In the genomic region with DNA sequence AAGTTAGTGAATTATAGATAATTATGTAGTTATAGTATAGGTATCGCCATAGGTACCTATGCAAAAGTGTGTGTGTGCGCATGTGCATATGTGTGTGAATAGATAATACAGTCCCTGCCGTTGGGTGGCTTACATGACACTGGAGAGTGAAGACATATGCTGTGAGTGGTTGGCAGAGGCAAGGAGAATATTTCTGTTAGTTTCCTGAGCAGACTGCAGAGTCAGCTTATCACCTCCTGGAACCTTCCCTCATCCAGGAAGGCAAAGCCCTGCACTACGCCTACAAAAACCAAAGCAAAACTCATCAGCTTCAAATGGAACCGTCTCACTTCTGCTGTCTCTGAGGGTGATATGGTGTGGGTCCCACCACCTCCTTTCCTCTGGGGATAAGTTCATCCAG, we compare ENCODE assay signal across 33 cellular contexts.
A peak's percentile ranks its signal among the peaks of the same experiment; 100 is the strongest.
DNase-seq lines count a peak whose midpoint lies in the region; ATAC-seq, FAIRE-seq and TF ChIP-seq lines count a peak whose summit lies in the region.
"Had no signal": no experiment of that assay in that cellular context is flagged by ENCODE, and none has a peak within 500 bp of the region (broad histone marks: within the 10 kb centered on the region; RNA-seq: fewer than 3 reads in every experiment).

No MANE protein-coding gene starts in this region.

- H3K79me2 ChIP-seq in K562 (ENCODE audit: control insufficient read depth, insufficient read depth, low read length) (no peaks in the 10 kb centered on the region), trophoblast cell (ENCODE audit: control insufficient read depth, insufficient read depth, low read length, poor library complexity) (no peaks in the 10 kb centered on the region), smooth muscle cell (ENCODE audit: low read depth) (no peaks in the 10 kb centered on the region)

- 29% methylated on average over 5 of the region's 5 CpGs for WGBS in K562 (ENCODE audit: insufficient coverage, low coverage, missing lambda C conversion rate)
- no CpG with 5 or more reads among the region's 5 CpGs for WGBS in trophoblast cell (ENCODE audit: extremely low coverage, insufficient coverage, insufficient read length)
- 62% methylated on average over 5 of the region's 5 CpGs for WGBS in smooth muscle cell (ENCODE audit: low lambda C conversion rate)

- no peak overlapping the region for H2BK120ac ChIP-seq in trophoblast cell (ENCODE audit: insufficient read depth, low read length, poor library complexity)

- no peak for TF ChIP-seq CTCF in K562 (IDR thresholded peaks at IDR 0.05 in 2 of 3, conservative IDR thresholded peaks at IDR 0.05 in 1 of 3; ENCODE audit: insufficient read depth in 2 of 3, low read depth in 1 of 3, low read length in 3 of 3)
- no peak for TF ChIP-seq CTCF in smooth muscle cell (IDR thresholded peaks at IDR 0.05; ENCODE audit: borderline replicate concordance, insufficient read depth, poor library complexity, severe bottlenecking)

- no peak overlapping the region for H3K23ac ChIP-seq in trophoblast cell (ENCODE audit: low read length)

- DNase-seq in K562 (ENCODE audit: extremely low read depth in 1 of 4, low spot score in 3 of 4) (no peak), trophoblast cell (no peak), smooth muscle cell (lab: John Stamatoyannopoulos, UW; ENCODE audit: unreplicated experiment) (no peak), NCI-H128 (lab: John Stamatoyannopoulos, UW; ENCODE audit: unreplicated experiment) (no peak), GM03348 (ENCODE audit: low spot score) (no peak)
- DNase-seq: 8988T; ACHN; AML-193; BE2C; C1 segment of cervical spinal cord; Caco-2; Calu3; CD4-positive, alpha-beta memory T cell; CD4-positive, alpha-beta T cell; CD4-positive, CD25-positive, alpha-beta regulatory T cell; CD8-positive, alpha-beta memory T cell; CD8-positive, alpha-beta T cell; COR-L47; DMS 273 treated with DMSO at 0.1 percent for 48 hours; DMS153; DMS53; DMS79; DMS79 treated with DMSO at 0.1 percent for 48 hours; DND-41; EL had no signal

- no peaks in the 10 kb centered on the region for H3K9me3 ChIP-seq in K562 (replicated peaks; ENCODE audit: control insufficient read depth, insufficient read depth, low read depth, low read length)
- no peaks in the 10 kb centered on the region for H3K9me3 ChIP-seq in trophoblast cell (ENCODE audit: insufficient read depth, low read depth, low read length)
- H3K9me3 ChIP-seq in smooth muscle cell (replicated peaks; ENCODE audit: low read depth), result no peaks in the 10 kb centered on the region
- H3K9me3 ChIP-seq: BE2C; BLaER1; BLaER1 treated with 17β-estradiol and CSF1 and Interleukin-3, amounts not matched to agents 10 nM and 100 nM; Caco-2 had no signal

- TF ChIP-seq POLR2A in K562 (conservative IDR thresholded peaks at IDR 0.05), result no peak

- H3K14ac ChIP-seq in trophoblast cell (ENCODE audit: low read length), result no peak overlapping the region

- peaks cover 2% of the 10 kb centered on the region for H3K79me1 ChIP-seq in trophoblast cell (ENCODE audit: low read length)

- no peak for TF ChIP-seq EP300 in K562 (IDR thresholded peaks at IDR 0.05; ENCODE audit: low read length)

- peaks cover 5% of the 10 kb centered on the region for H3F3A ChIP-seq in smooth muscle cell (ENCODE audit: low read depth)

- H3K18ac ChIP-seq in trophoblast cell (ENCODE audit: low read length), result no peak overlapping the region

- intact Hi-C loops in K562 (cut with micrococcal nuclease), result no loop called here

- H3K9me1 ChIP-seq in K562 (ENCODE audit: control insufficient read depth, insufficient read depth, low read length), result no peaks in the 10 kb centered on the region

- no peak overlapping the region for H4K8ac ChIP-seq in trophoblast cell (ENCODE audit: low read depth, low read length)

- H3K27me3 ChIP-seq in K562 (ENCODE audit: control insufficient read depth in 2 of 2, insufficient read depth in 2 of 2, low read length in 2 of 2) (no peaks in the 10 kb centered on the region), trophoblast cell (ENCODE audit: insufficient read depth, low read length) (no peaks in the 10 kb centered on the region), smooth muscle cell (ENCODE audit: low read depth) (no peaks in the 10 kb centered on the region)
- H3K27me3 ChIP-seq: BE2C; BLaER1; BLaER1 treated with 17β-estradiol and CSF1 and Interleukin-3, amounts not matched to agents 10 nM and 100 nM had no signal

- peak; percentile 46 for FAIRE-seq in K562 (lab: Jason Lieb, UNC)
- FAIRE-seq: A204.1, A549, D721Med had no signal

- CTCF ChIA-PET in K562 (lab: Yijun Ruan, JAX; ENCODE audit: low intra/inter-chr PET ratio), result no interaction called here

- H3K27ac ChIP-seq in K562 (ENCODE audit: extremely low read depth, low read depth, low read length), result no peak overlapping the region
- H3K27ac ChIP-seq in trophoblast cell (ENCODE audit: low read depth, low read length), result no peak overlapping the region
- peak overlapping the region; percentile 40 for H3K27ac ChIP-seq in smooth muscle cell (ENCODE audit: low read depth)
- H3K27ac ChIP-seq: 22Rv1; A549; BLaER1; BLaER1 treated with 17β-estradiol and CSF1 and Interleukin-3, amounts not matched to agents 10 nM and 100 nM; C4-2B had no signal

- peak; percentile 62 for ATAC-seq in K562
- no peak for ATAC-seq in HG03095 (IDR thresholded peaks at IDR 0.05; ENCODE audit: unreplicated experiment)
- ATAC-seq: A549; CD8-positive, alpha-beta T cell had no signal

- H3K4me2 ChIP-seq in K562 (ENCODE audit: insufficient read depth, low read length), result no peak overlapping the region; the same call in 1 of the 2 replicates
- no peak overlapping the region for H3K4me2 ChIP-seq in trophoblast cell (ENCODE audit: low read length)
- peak overlapping the region; percentile 46 for H3K4me2 ChIP-seq in smooth muscle cell
- H3K4me2 ChIP-seq: A549; BLaER1; BLaER1 treated with 17β-estradiol and CSF1 and Interleukin-3, amounts not matched to agents 10 nM and 100 nM had no signal

- H3K9ac ChIP-seq in K562 (ENCODE audit: insufficient read depth in 1 of 2, low read depth in 2 of 2, low read length in 2 of 2), result no peak overlapping the region
- H3K9ac ChIP-seq in trophoblast cell (ENCODE audit: low read length), result no peak overlapping the region
- H3K9ac ChIP-seq in smooth muscle cell (ENCODE audit: low read depth), result no peak overlapping the region
- H3K9ac ChIP-seq: BLaER1; BLaER1 treated with 17β-estradiol and CSF1 and Interleukin-3, amounts not matched to agents 10 nM and 100 nM had no signal

- H2BK5ac ChIP-seq in trophoblast cell (ENCODE audit: low read depth, low read length, poor library complexity), result no peak overlapping the region

- no peak overlapping the region for H4K12ac ChIP-seq in trophoblast cell (ENCODE audit: low read depth, low read length)

- POLR2A ChIA-PET in K562 (lab: Yijun Ruan, JAX), result interaction anchor here (0.6 to 0.8 kb wide), 2 partner anchors 13 to 74 kb away, joined by 3 to 5 read pairs; no protein-coding TSS in a partner anchor

- H4K91ac ChIP-seq in trophoblast cell (ENCODE audit: low read depth, low read length), result no peak overlapping the region

- H2BK12ac ChIP-seq in trophoblast cell (ENCODE audit: low read length), result peak overlapping the region; percentile 76

- no peaks in the 10 kb centered on the region for H4K20me1 ChIP-seq in K562 (replicated peaks; ENCODE audit: control insufficient read depth, insufficient read depth, low read length)
- H4K20me1 ChIP-seq in smooth muscle cell (ENCODE audit: low read depth), result no peaks in the 10 kb centered on the region
- H4K20me1 ChIP-seq: BLaER1; BLaER1 treated with 17β-estradiol and CSF1 and Interleukin-3, amounts not matched to agents 10 nM and 100 nM had no signal

- no peak overlapping the region for H2AK5ac ChIP-seq in trophoblast cell (ENCODE audit: low read length)

- in situ Hi-C loops in K562 (cut with MboI), result no loop called here

- H3K36me3 ChIP-seq in K562 (ENCODE audit: control insufficient read depth, insufficient read depth, low read length) (no peaks in the 10 kb centered on the region), trophoblast cell (ENCODE audit: control insufficient read depth in 1 of 2, insufficient read depth in 2 of 2, low read length in 2 of 2) (no peaks in the 10 kb centered on the region), smooth muscle cell (ENCODE audit: low read depth) (no peaks in the 10 kb centered on the region)
- H3K36me3 ChIP-seq: BE2C; BLaER1; BLaER1 treated with 17β-estradiol and CSF1 and Interleukin-3, amounts not matched to agents 10 nM and 100 nM had no signal

- H2AFZ ChIP-seq in K562 (ENCODE audit: low read depth, low read length), result peak overlapping the region; percentile 69
- H2AFZ ChIP-seq in trophoblast cell (ENCODE audit: insufficient read depth, low read length, poor library complexity), result no peak overlapping the region
- peak overlapping the region; percentile 90 for H2AFZ ChIP-seq in smooth muscle cell (ENCODE audit: low read depth)

- H3K4me1 ChIP-seq in K562 (replicated peaks in 1 of 2; ENCODE audit: control insufficient read depth in 2 of 2, insufficient read depth in 2 of 2, low read length in 2 of 2) (peaks cover 0 to 13% of the 10 kb centered on the region in 2 experiments; a peak in 2 of 5 replicates), trophoblast cell (ENCODE audit: control insufficient read depth in 1 of 2, insufficient read depth in 2 of 2, low read length in 2 of 2) (peaks cover 0 to 6% of the 10 kb centered on the region in 2 experiments), smooth muscle cell (ENCODE audit: low read depth) (peaks cover 10% of the 10 kb centered on the region)
- H3K4me1 ChIP-seq: A549, Caco-2 had no signal

- no TSS peak for BruUV-seq in K562 (replicated peaks; lab: Mats Ljungman, UMichigan)

- H3K4me3 ChIP-seq in K562 (no peak overlapping the region), trophoblast cell (ENCODE audit: low read depth, low read length) (no peak overlapping the region), smooth muscle cell (no peak overlapping the region)
- H3K4me3 ChIP-seq: A549; BLaER1; BLaER1 treated with 17β-estradiol and CSF1 and Interleukin-3, amounts not matched to agents 10 nM and 100 nM had no signal

- H3K4ac ChIP-seq in trophoblast cell (ENCODE audit: low read depth, low read length), result no peak overlapping the region

- TF ChIP-seq RAD21 in K562 (CRISPR knock-in tag; conservative IDR thresholded peaks at IDR 0.05 in 1 of 2, IDR thresholded peaks at IDR 0.05 in 1 of 2), result no peak

TF ChIP-seq in K562, 482 proteins besides CTCF, POLR2A, EP300 and RAD21 (continues in another document):
- TF ChIP-seq, protein P1, sequence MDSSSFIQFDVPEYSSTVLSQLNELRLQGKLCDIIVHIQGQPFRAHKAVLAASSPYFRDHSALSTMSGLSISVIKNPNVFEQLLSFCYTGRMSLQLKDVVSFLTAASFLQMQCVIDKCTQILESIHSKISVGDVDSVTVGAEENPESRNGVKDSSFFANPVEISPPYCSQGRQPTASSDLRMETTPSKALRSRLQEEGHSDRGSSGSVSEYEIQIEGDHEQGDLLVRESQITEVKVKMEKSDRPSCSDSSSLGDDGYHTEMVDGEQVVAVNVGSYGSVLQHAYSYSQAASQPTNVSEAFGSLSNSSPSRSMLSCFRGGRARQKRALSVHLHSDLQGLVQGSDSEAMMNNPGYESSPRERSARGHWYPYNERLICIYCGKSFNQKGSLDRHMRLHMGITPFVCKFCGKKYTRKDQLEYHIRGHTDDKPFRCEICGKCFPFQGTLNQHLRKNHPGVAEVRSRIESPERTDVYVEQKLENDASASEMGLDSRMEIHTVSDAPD (CRISPR knock-in tag; IDR thresholded peaks at IDR 0.05), result no peak
- TF ChIP-seq NCOA6 (IDR thresholded peaks at IDR 0.05) (no peak), BMI1 (IDR thresholded peaks at IDR 0.05; ENCODE audit: low read length) (no peak)
